ENCODE assay signal across 15 cellular contexts in the genomic region with DNA sequence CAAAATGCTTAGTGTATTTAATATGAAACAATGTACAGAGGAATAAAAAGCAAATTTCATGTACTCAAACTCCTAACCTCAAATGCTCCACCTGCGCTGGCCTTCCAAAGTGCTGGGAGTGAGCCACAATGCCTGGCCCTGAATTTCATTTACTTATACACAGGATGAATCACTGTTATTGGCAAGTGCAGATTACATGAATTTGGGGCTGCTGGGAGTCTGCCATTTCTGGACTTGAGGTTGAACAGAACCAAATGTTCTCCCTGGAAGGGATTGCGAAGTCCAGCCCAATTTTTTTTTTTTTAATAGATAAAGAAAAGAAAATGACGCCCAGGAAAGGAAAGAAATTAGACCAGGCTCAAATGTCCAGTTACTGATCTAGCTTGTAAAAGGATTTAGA. TPM values are rescaled to one million over a fixed set of nuclear protein-coding genes. Genes with fewer than 3 reads are reported as not detected.
DNase-seq lines count a peak whose midpoint lies in the region; ATAC-seq and TF ChIP-seq lines count a peak whose summit lies in the region.
"Had no signal": no experiment of that assay in that cellular context is flagged by ENCODE, and none has a peak within 500 bp of the region (broad histone marks: within the 10 kb centered on the region; RNA-seq: fewer than 3 reads in every experiment).

No MANE protein-coding gene starts in this region.

- no peak overlapping the region for H3K4me3 ChIP-seq in left ventricle myocardium inferior
- H3K4me3 ChIP-seq: PC-9 had no signal

- no peaks in the 10 kb centered on the region for H3K36me3 ChIP-seq in left ventricle myocardium inferior

- TF ChIP-seq CTCF in left ventricle myocardium inferior (IDR thresholded peaks at IDR 0.05; ENCODE audit: borderline replicate concordance): no peak

- peaks cover 17% of the 10 kb centered on the region for H3K4me1 Mint-ChIP-seq in activated naive CD8-positive, alpha-beta T cell treated with anti-CD3 and anti-CD28 coated beads, Interleukin-2, amount 50 U/mL, for 24 hours

- no peaks in the 10 kb centered on the region for H3K9me3 Mint-ChIP-seq in activated naive CD8-positive, alpha-beta T cell treated with anti-CD3 and anti-CD28 coated beads, Interleukin-2, amount 50 U/mL, for 24 hours
- H3K9me3 Mint-ChIP-seq: central memory CD8-positive, alpha-beta T cell had no signal

- no peak overlapping the region for H3K27ac Mint-ChIP-seq in activated naive CD8-positive, alpha-beta T cell treated with anti-CD3 and anti-CD28 coated beads, Interleukin-2, amount 50 U/mL, for 24 hours

- peak overlapping the region; percentile 61 for H3K27ac ChIP-seq in left ventricle myocardium inferior (replicated peaks)
- H3K27ac ChIP-seq: PC-9 had no signal

- no peaks in the 10 kb centered on the region for H3K27me3 ChIP-seq in left ventricle myocardium inferior (ENCODE audit: low read depth)

- intact Hi-C loops in left ventricle myocardium inferior (cut with micrococcal nuclease): no loop called here
- intact Hi-C loops in sciatic nerve (cut with DNase I): no loop called here

- no peaks in the 10 kb centered on the region for H3K27me3 Mint-ChIP-seq in activated naive CD8-positive, alpha-beta T cell treated with anti-CD3 and anti-CD28 coated beads, Interleukin-2, amount 50 U/mL, for 24 hours
- H3K27me3 Mint-ChIP-seq: central memory CD8-positive, alpha-beta T cell; T-helper 17 cell had no signal

- DNase-seq in AG20443 (ENCODE audit: low spot score) (peak; percentile 77), astrocyte of the hippocampus (ENCODE audit: low read depth, low spot score) (peak; percentile 61), left ventricle myocardium inferior (peak; percentile 70), sciatic nerve (ENCODE audit: low spot score) (peak; percentile 67)
- DNase-seq in activated naive CD8-positive, alpha-beta T cell treated with anti-CD3 and anti-CD28 coated beads, Interleukin-2, amount 50 U/mL, for 24 hours: no peak
- no peak for DNase-seq in activated CD4-positive, alpha-beta T cell treated with anti-CD3 and anti-CD28 coated beads for 48 hours
- DNase-seq: activated CD4-positive, alpha-beta T cell treated with anti-CD3 and anti-CD28 coated beads, Interleukin-2, amount 50 U/mL, for 1 hour; activated effector memory CD4-positive, alpha-beta T cell treated with anti-CD3 and anti-CD28 coated beads, Interleukin-2, amount 50 U/mL, for 16 hours; DMS79 treated with DMSO at 0.1 percent for 48 hours; NCI-H1092 treated with DMSO at 0.1 percent for 48 hours; PC-9; T-helper 17 cell had no signal

- H3K4me3 Mint-ChIP-seq in activated naive CD8-positive, alpha-beta T cell treated with anti-CD3 and anti-CD28 coated beads, Interleukin-2, amount 50 U/mL, for 24 hours: no peak overlapping the region
- H3K4me3 Mint-ChIP-seq: central memory CD8-positive, alpha-beta T cell; T-helper 17 cell had no signal

- ATAC-seq in sciatic nerve: peak; percentile 84
- no peak for ATAC-seq in esophagus mucosa
- ATAC-seq in activated naive CD8-positive, alpha-beta T cell treated with anti-CD3 and anti-CD28 coated beads, Interleukin-2, amount 50 U/mL, for 24 hours: no peak
- no peak for ATAC-seq in GM19467 (IDR thresholded peaks at IDR 0.05; ENCODE audit: unreplicated experiment)
- ATAC-seq: T-helper 17 cell had no signal

- no peaks in the 10 kb centered on the region for H3K9me3 ChIP-seq in left ventricle myocardium inferior (replicated peaks)

- no peaks in the 10 kb centered on the region for H3K36me3 Mint-ChIP-seq in activated naive CD8-positive, alpha-beta T cell treated with anti-CD3 and anti-CD28 coated beads, Interleukin-2, amount 50 U/mL, for 24 hours (ENCODE audit: low read depth)

- peaks cover 25% of the 10 kb centered on the region for H3K4me1 ChIP-seq in left ventricle myocardium inferior

RNA-seq across cellular contexts. Expression of gene CSTF2T, which starts 6.8 kb away (rescaled TPM):
- total RNA-seq in left ventricle myocardium inferior (21.7 TPM), sciatic nerve (21.5 TPM), esophagus mucosa (10.3 TPM)

Comparison
In these comparisons a context has a peak if more than half of its experiments do, and no peak if none do; other contexts are left out.
1. DNase-seq: peak in AG20443 (single experiment), astrocyte of the hippocampus (single experiment), left ventricle myocardium inferior (single experiment) and sciatic nerve (single experiment); none in activated naive CD8-positive, alpha-beta T cell treated with anti-CD3 and anti-CD28 coated beads, Interleukin-2, amount 50 U/mL, for 24 hours (single experiment) and activated CD4-positive, alpha-beta T cell treated with anti-CD3 and anti-CD28 coated beads for 48 hours (single experiment).